18 cellular contexts compared by ENCODE assay signal in the genomic region with DNA sequence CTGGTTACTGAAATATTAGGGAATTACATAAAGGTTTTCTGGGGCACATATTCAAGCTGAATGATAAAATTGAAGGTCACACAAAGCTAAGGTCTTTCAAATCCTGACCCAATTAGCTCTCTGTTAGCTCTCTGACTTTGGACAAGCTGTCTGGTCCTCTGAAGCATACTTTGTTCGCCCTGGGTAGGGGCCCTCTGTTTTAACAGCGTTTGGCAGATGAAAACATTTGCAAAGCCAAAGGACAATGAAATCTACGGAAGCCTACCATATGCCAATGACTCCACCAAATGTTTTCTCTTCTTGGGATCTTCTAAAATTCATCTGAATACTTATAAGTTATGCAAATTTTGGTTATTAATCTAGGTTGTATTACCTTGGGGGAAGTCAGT. TPM values are rescaled to one million over a fixed set of nuclear protein-coding genes. Genes with fewer than 3 reads are reported as not detected.
DNase-seq lines count a peak whose midpoint lies in the region; ATAC-seq, FAIRE-seq and TF ChIP-seq lines count a peak whose summit lies in the region.
"Had no signal": no experiment of that assay in that cellular context is flagged by ENCODE, and none has a peak within 500 bp of the region (broad histone marks: within the 10 kb centered on the region; RNA-seq: fewer than 3 reads in every experiment).

No MANE protein-coding gene starts in this region.

- H2AFZ ChIP-seq in astrocyte (ENCODE audit: low read depth, low read length) (peak overlapping the region; percentile 72), hepatocyte (peak overlapping the region; percentile 31)

- H3K4me2 ChIP-seq in astrocyte (ENCODE audit: low read length) = peak overlapping the region; percentile 80
- H3K4me2 ChIP-seq in hepatocyte = peak overlapping the region; percentile 53

- ATAC-seq in thoracic aorta (ENCODE audit: insufficient number of reproducible peaks, low FRiP score, low read depth) (peak; percentile 14), HG03565 (IDR thresholded peaks at IDR 0.05; ENCODE audit: unreplicated experiment) (no peak)

- H3K4me1 Mint-ChIP-seq in HFFc6 (ENCODE audit: low read depth) = peaks cover 12% of the 10 kb centered on the region
- peaks cover 16% of the 10 kb centered on the region for H3K4me1 Mint-ChIP-seq in astrocyte (ENCODE audit: low read depth, unreplicated experiment)
- peaks cover 36% of the 10 kb centered on the region for H3K4me1 Mint-ChIP-seq in activated T-cell treated with anti-CD3 and anti-CD28 coated beads, Interleukin-2, amount 50 U/mL, for 24 hours (ENCODE audit: low read depth)

- TF ChIP-seq CTCF in HFFc6 (IDR thresholded peaks at IDR 0.05) (no peak), astrocyte (IDR thresholded peaks at IDR 0.05; ENCODE audit: insufficient read depth, low read depth, low read length) (no peak), hepatocyte (IDR thresholded peaks at IDR 0.05; ENCODE audit: poor library complexity) (no peak), thoracic aorta (IDR thresholded peaks at IDR 0.05) (no peak)

- no peaks in the 10 kb centered on the region for H3K36me3 Mint-ChIP-seq in HFFc6 (ENCODE audit: low read depth)
- no peaks in the 10 kb centered on the region for H3K36me3 Mint-ChIP-seq in astrocyte (ENCODE audit: low read depth, unreplicated experiment)
- no peaks in the 10 kb centered on the region for H3K36me3 Mint-ChIP-seq in activated T-cell treated with anti-CD3 and anti-CD28 coated beads, Interleukin-2, amount 50 U/mL, for 24 hours (ENCODE audit: low read depth)
- H3K36me3 Mint-ChIP-seq: activated naive CD4-positive, alpha-beta T cell treated with anti-CD3 and anti-CD28 coated beads, Interleukin-2, amount 50 U/mL, for 24 hours; natural killer cell; T-cell had no signal

- no peaks in the 10 kb centered on the region for H3K9me2 ChIP-seq in hepatocyte (replicated peaks; ENCODE audit: insufficient read depth)

- whole genome bisulfite sequencing in hepatocyte (ENCODE audit: low lambda C conversion rate, missing lambda C conversion rate) = 65% methylated on average over 3 of the region's 3 CpGs

- peak overlapping the region; percentile 16 for H3K27ac ChIP-seq in astrocyte (ENCODE audit: low read depth, low read length)
- peak overlapping the region; percentile 70 for H3K27ac ChIP-seq in hepatocyte
- H3K27ac ChIP-seq in thoracic aorta = no peak overlapping the region

- H3K4me1 ChIP-seq in astrocyte (ENCODE audit: insufficient read depth, low read length) (peaks cover 13% of the 10 kb centered on the region), hepatocyte (ENCODE audit: insufficient read depth) (peaks cover 9% of the 10 kb centered on the region), thoracic aorta (ENCODE audit: control insufficient read depth in 1 of 2, low read depth in 2 of 2) (peaks cover 0 to 5% of the 10 kb centered on the region in 2 donors)

- H3K79me2 ChIP-seq in astrocyte (ENCODE audit: insufficient read depth, low read length) = no peaks in the 10 kb centered on the region
- no peaks in the 10 kb centered on the region for H3K79me2 ChIP-seq in hepatocyte

- peak overlapping the region; percentile 46 for H3K4me3 ChIP-seq in astrocyte (ENCODE audit: insufficient read depth, low read depth, low read length)
- H3K4me3 ChIP-seq in hepatocyte = no peak overlapping the region
- peak overlapping the region; percentile 47 for H3K4me3 ChIP-seq in thoracic aorta
- H3K4me3 ChIP-seq: body of pancreas had no signal

- H3K27me3 ChIP-seq in astrocyte (ENCODE audit: insufficient read depth, low read length) = peaks cover 15% of the 10 kb centered on the region
- no peaks in the 10 kb centered on the region for H3K27me3 ChIP-seq in hepatocyte
- H3K27me3 ChIP-seq in thoracic aorta (replicated peaks; ENCODE audit: insufficient read depth) = no peaks in the 10 kb centered on the region
- H3K27me3 ChIP-seq: body of pancreas had no signal

- peak overlapping the region; percentile 45 for H3K9ac ChIP-seq in astrocyte (ENCODE audit: low read length)

- H3K9me3 ChIP-seq in astrocyte (ENCODE audit: insufficient read depth, low read depth, low read length) (no peaks in the 10 kb centered on the region), hepatocyte (ENCODE audit: low read depth) (no peaks in the 10 kb centered on the region), thoracic aorta (no peaks in the 10 kb centered on the region)
- H3K9me3 ChIP-seq: body of pancreas, heart left ventricle had no signal

- no peaks in the 10 kb centered on the region for H3K36me3 ChIP-seq in astrocyte (ENCODE audit: insufficient read depth, low read length)
- no peaks in the 10 kb centered on the region for H3K36me3 ChIP-seq in hepatocyte (replicated peaks; ENCODE audit: insufficient read depth, low read depth)
- H3K36me3 ChIP-seq in thoracic aorta = no peaks in the 10 kb centered on the region
- H3K36me3 ChIP-seq: heart left ventricle had no signal

- peak overlapping the region; percentile 78 for H3K4me3 Mint-ChIP-seq in HFFc6
- H3K4me3 Mint-ChIP-seq in astrocyte (ENCODE audit: unreplicated experiment) = no peak overlapping the region
- H3K4me3 Mint-ChIP-seq in activated T-cell treated with anti-CD3 and anti-CD28 coated beads, Interleukin-2, amount 50 U/mL, for 24 hours = no peak overlapping the region
- H3K4me3 Mint-ChIP-seq: activated naive CD4-positive, alpha-beta T cell treated with anti-CD3 and anti-CD28 coated beads, Interleukin-2, amount 50 U/mL, for 24 hours; natural killer cell had no signal

- DNase-seq in HFFc6 = no peak
- no peak for DNase-seq in astrocyte (ENCODE audit: low read depth)
- DNase-seq in hepatocyte (ENCODE audit: low spot score) = no peak
- no peak for DNase-seq in thoracic aorta (ENCODE audit: low spot score)
- no peak for DNase-seq in SKM-1 (lab: John Stamatoyannopoulos, UW; ENCODE audit: unreplicated experiment)
- no peak for DNase-seq in activated T-cell treated with anti-CD3 and anti-CD28 coated beads, Interleukin-2, amount 50 U/mL, for 24 hours
- DNase-seq: natural killer cell, NCI-H1694 treated with DMSO at 0.1 percent for 48 hours, posterior cingulate gyrus, substantia nigra had no signal

- no peak for FAIRE-seq in astrocyte (lab: Jason Lieb, UNC)

- H3K27me3 Mint-ChIP-seq in HFFc6 (ENCODE audit: insufficient read depth) = peaks cover 48% of the 10 kb centered on the region
- H3K27me3 Mint-ChIP-seq in astrocyte (ENCODE audit: low read depth, unreplicated experiment) = peaks cover 15% of the 10 kb centered on the region
- H3K27me3 Mint-ChIP-seq in activated T-cell treated with anti-CD3 and anti-CD28 coated beads, Interleukin-2, amount 50 U/mL, for 24 hours = peaks cover 84% of the 10 kb centered on the region

- H3K27ac Mint-ChIP-seq in HFFc6 (peak overlapping the region; percentile 48; the same call in 1 of the 2 replicates), astrocyte (ENCODE audit: unreplicated experiment) (no peak overlapping the region)
- H3K27ac Mint-ChIP-seq in activated T-cell treated with anti-CD3 and anti-CD28 coated beads, Interleukin-2, amount 50 U/mL, for 24 hours = no peak overlapping the region
- H3K27ac Mint-ChIP-seq: natural killer cell, T-cell had no signal

- H4K20me1 ChIP-seq in astrocyte (ENCODE audit: insufficient read depth, low read length) (no peaks in the 10 kb centered on the region), hepatocyte (ENCODE audit: insufficient read depth, poor library complexity, severe bottlenecking) (no peaks in the 10 kb centered on the region)

- H3K9me3 Mint-ChIP-seq in HFFc6 (no peaks in the 10 kb centered on the region), astrocyte (ENCODE audit: unreplicated experiment) (no peaks in the 10 kb centered on the region)
- no peaks in the 10 kb centered on the region for H3K9me3 Mint-ChIP-seq in activated T-cell treated with anti-CD3 and anti-CD28 coated beads, Interleukin-2, amount 50 U/mL, for 24 hours
- H3K9me3 Mint-ChIP-seq: activated naive CD4-positive, alpha-beta T cell treated with anti-CD3 and anti-CD28 coated beads, Interleukin-2, amount 50 U/mL, for 24 hours; natural killer cell; T-cell had no signal

RNA-seq across cellular contexts. Expression of a gene that starts 14.5 kb away (rescaled TPM):
- total RNA-seq in HFFc6 (2021; fragmentation: NEBNext Ultra II Directional; extraction: Animal tissue kit (Norgen Biotek cat#: 25700)) = under 1 TPM; 0.09 to 0.14 (median 0.11) TPM
- total RNA-seq in astrocyte (0.59 and 0.72 TPM in 2 replicates), hepatocyte (0.16 and 0.23 TPM in 2 replicates), thoracic aorta (under 1 TPM in 1 of 2 donors, not detected in 1; under 0.01 TPM)
- 0.10 and 0.16 TPM in 2 replicates for polyA plus RNA-seq in hepatocyte
- total RNA-seq: body of pancreas, lung microvascular endothelial cell had no signal

RNA-seq across cellular contexts. Expression of a gene that starts 17.3 kb away (rescaled TPM):
- not detected for total RNA-seq in HFFc6 (2021; fragmentation: NEBNext Ultra II Directional; extraction: Animal tissue kit (Norgen Biotek cat#: 25700))
- total RNA-seq in astrocyte = 4.6 and 23.2 TPM in 2 replicates
- 6.1 and 10.3 TPM in 2 replicates for total RNA-seq in hepatocyte
- polyA plus RNA-seq in hepatocyte = 5.9 and 11.1 TPM in 2 replicates
- 1 to 10 TPM in 1 of 2 donors, under 1 TPM in 1; 0.27 to 1.1 TPM for total RNA-seq in thoracic aorta
- total RNA-seq: dermis microvascular lymphatic vessel endothelial cell, lung microvascular endothelial cell had no signal

RNA-seq across cellular contexts. Expression of a gene that starts 56.7 kb away (rescaled TPM):
- total RNA-seq in HFFc6 (2021; fragmentation: NEBNext Ultra II Directional; extraction: Animal tissue kit (Norgen Biotek cat#: 25700)) = not detected
- total RNA-seq in astrocyte (not detected in 2 replicates), hepatocyte (0.52 and 2.2 TPM in 2 replicates), thoracic aorta (not detected)
- polyA plus RNA-seq in hepatocyte = 0.79 and 1.2 TPM in 2 replicates
- total RNA-seq: body of pancreas, dermis microvascular lymphatic vessel endothelial cell, heart left ventricle, lung microvascular endothelial cell, skeletal muscle tissue had no signal
- polyA plus RNA-seq: heart left ventricle had no signal

Comparison
In these comparisons a context has a peak if more than half of its experiments do, and no peak if none do; other contexts are left out.
1. H3K27ac ChIP-seq: peak in astrocyte (single experiment) and hepatocyte (single experiment); none in thoracic aorta (0 of 2).